ENCODE assay signal across 27 cellular contexts in genomic region chr5:33433303-33434255, GRCh38. TPM values are rescaled to one million over a fixed set of nuclear protein-coding genes. Genes with fewer than 3 reads are reported as not detected.
A peak's percentile ranks its signal among the peaks of the same experiment; 100 is the strongest.
DNase-seq lines count a peak whose midpoint lies in the region; ATAC-seq and TF ChIP-seq lines count a peak whose summit lies in the region.
"Had no signal": no experiment of that assay in that cellular context is flagged by ENCODE, and none has a peak within 500 bp of the region (broad histone marks: within the 10 kb centered on the region; RNA-seq: fewer than 3 reads in every experiment).

No MANE protein-coding gene starts in this region.

- DNase-seq in GM23248 (peak; percentile 53), amniotic epithelial cell (ENCODE audit: low read depth) (peak; percentile 49), foreskin fibroblast (peak; percentile 81 to 90), sciatic nerve (ENCODE audit: low spot score) (no peak), cardiac septum (ENCODE audit: low spot score) (no peak), retina (no peak), T1000 (lab: John Stamatoyannopoulos, UW) (no peak)
- DNase-seq in effector CD4-positive, alpha-beta T cell: no peak
- DNase-seq: activated CD4-positive, alpha-beta T cell treated with anti-CD3 and anti-CD28 coated beads for 36 hours; activated naive CD4-positive, alpha-beta T cell treated with anti-CD3 and anti-CD28 coated beads for 36 hours; activated T-cell treated with anti-CD3 and anti-CD28 coated beads, Interleukin-2, amount 50 U/mL, for 72 hours; anterior cingulate cortex; CD4-positive, CD25-positive, alpha-beta regulatory T cell; cerebellar nuclear complex; glutamatergic neuron; H9; NCI-H187; ovary; PC-3; SHP77 treated with DMSO at 0.1 percent for 48 hours; T-cell had no signal

- ATAC-seq in sciatic nerve: peak; percentile 38
- ATAC-seq: activated CD4-positive, alpha-beta T cell treated with anti-CD3 and anti-CD28 coated beads for 36 hours; activated T-cell treated with anti-CD3 and anti-CD28 coated beads, Interleukin-2, amount 50 U/mL, for 72 hours; esophagus mucosa; K562; natural killer cell treated with Interleukin-12 subunit alpha and Interleukin-12 subunit beta and Interleukin-15 and Interleukin-18, amount 100 ng/mL, for 72 hours; PC-3; stimulated activated effector memory CD8-positive, alpha-beta T cell treated with anti-CD3 and anti-CD28 coated beads, Interleukin-12 subunit alpha, Interleukin-12 subunit beta, amount 100 ng/mL, for 72 hours; T-cell had no signal

- H3K9me2 ChIP-seq in GM23248 (ENCODE audit: insufficient read depth): no peaks in the 10 kb centered on the region

- H3K4me1 ChIP-seq in GM23248 (ENCODE audit: insufficient read depth): peaks cover 8% of the 10 kb centered on the region

- no peaks in the 10 kb centered on the region for H3K27me3 ChIP-seq in GM23248 (replicated peaks; ENCODE audit: insufficient read depth)
- H3K27me3 ChIP-seq: ovary, right atrium auricular region had no signal

- H3K36me3 ChIP-seq in GM23248 (ENCODE audit: low read depth): no peaks in the 10 kb centered on the region
- H3K36me3 ChIP-seq: ovary, right atrium auricular region, thoracic aorta had no signal

- H3K9me3 ChIP-seq in GM23248 (ENCODE audit: low read depth): no peaks in the 10 kb centered on the region
- H3K9me3 ChIP-seq: ovary, thoracic aorta had no signal

- in situ Hi-C loops in GM23248 (cut with MboI): no loop called here

- no peak overlapping the region for H2AFZ ChIP-seq in GM23248

- intact Hi-C loops in sciatic nerve (cut with DNase I) (no loop called here), cardiac septum (cut with DNase I) (loop anchor here (5.0 kb wide), 1 partner anchor 504 kb away; the partner anchor contains the start of gene RXFP3)

- no peak for TF ChIP-seq CTCF in foreskin fibroblast (IDR thresholded peaks at IDR 0.05; ENCODE audit: low read depth, low read length)

- H4K20me1 ChIP-seq in GM23248 (ENCODE audit: insufficient read depth): no peaks in the 10 kb centered on the region

- H3K4me3 ChIP-seq in GM23248 (no peak overlapping the region), foreskin fibroblast (ENCODE audit: low read depth in 1 of 2, low read length in 2 of 2) (no peak overlapping the region)
- H3K4me3 ChIP-seq: K562, ovary, right atrium auricular region, thoracic aorta had no signal

- WGBS in GM23248 (ENCODE audit: low coverage in 1 of 2, low lambda C conversion rate in 2 of 2, missing lambda C conversion rate in 2 of 2), 2 experiments: 33 to 40% methylated on average over 4 of the region's 4 CpGs

- H3K27ac ChIP-seq in GM23248: no peak overlapping the region
- H3K27ac ChIP-seq: ovary, right atrium auricular region, thoracic aorta had no signal

- no peaks in the 10 kb centered on the region; the same call in 1 of the 2 replicates for H3F3A ChIP-seq in GM23248 (ENCODE audit: insufficient read depth)

- H3K79me2 ChIP-seq in GM23248 (ENCODE audit: insufficient read depth): peaks cover 12% of the 10 kb centered on the region

- no peak overlapping the region for H3K4me2 ChIP-seq in GM23248 (ENCODE audit: unreplicated experiment)

- H3K9ac ChIP-seq in GM23248: no peak overlapping the region

RNA-seq across cellular contexts. Expression of gene TARS1, which starts 7.2 kb away (rescaled TPM):
- 246 and 268 TPM in 2 replicates for total RNA-seq in GM23248 (2014; rRNA removed; shearing (Covaris generic))
- polyA plus RNA-seq in GM23248 (2016; fragmentation: Nextera tagmentation; extraction: Ambion mirVana): 244 and 247 TPM in 2 replicates
- 74.4 TPM for total RNA-seq in sciatic nerve
- 58.7 TPM for total RNA-seq in cardiac septum

Comparison
In these comparisons a context has a peak if more than half of its experiments do, and no peak if none do; other contexts are left out.
1. DNase-seq: peak in GM23248 (single experiment), amniotic epithelial cell (single experiment) and foreskin fibroblast (2 of 2); none in sciatic nerve (single experiment), cardiac septum (single experiment), effector CD4-positive, alpha-beta T cell (single experiment), retina (single experiment) and T1000 (single experiment).